In the genomic region with DNA sequence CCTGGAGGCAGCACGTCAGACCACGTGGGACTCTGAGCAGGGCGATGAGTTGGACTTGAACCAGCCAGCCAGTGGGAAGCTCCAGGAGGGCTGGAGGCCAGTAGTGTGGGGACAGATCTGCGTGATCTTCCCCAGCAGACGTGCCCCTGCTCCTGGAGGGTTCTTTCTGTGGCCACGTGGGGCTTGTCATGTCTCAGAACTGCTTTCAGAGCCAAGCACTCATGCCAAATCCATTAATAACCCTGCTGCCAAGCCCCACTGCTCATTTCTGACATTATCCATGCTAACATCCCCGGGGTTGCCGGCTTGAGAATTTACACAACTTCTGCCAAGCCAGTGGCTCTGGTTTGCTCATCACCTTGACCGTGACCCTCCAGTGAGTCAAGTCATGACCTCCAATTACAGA, we compare ENCODE assay signal across 13 cellular contexts. TPM values are rescaled to one million over a fixed set of nuclear protein-coding genes. Genes with fewer than 3 reads are reported as not detected.
A peak's percentile ranks its signal among the peaks of the same experiment; 100 is the strongest.
DNase-seq lines count a peak whose midpoint lies in the region; ATAC-seq and TF ChIP-seq lines count a peak whose summit lies in the region.
"Had no signal": no experiment of that assay in that cellular context is flagged by ENCODE, and none has a peak within 500 bp of the region (broad histone marks: within the 10 kb centered on the region; RNA-seq: fewer than 3 reads in every experiment).

No MANE protein-coding gene starts in this region.

- H3K4me1 Mint-ChIP-seq in endothelial cell (ENCODE audit: unreplicated experiment): peaks cover 7% of the 10 kb centered on the region
- H3K4me1 Mint-ChIP-seq: CD4-positive, CD25-positive, alpha-beta regulatory T cell had no signal

- DNase-seq in EH (ENCODE audit: low read depth): peak; percentile 80
- DNase-seq in heart left ventricle: peak in 4 of 5 donors; percentile 70 to 86 (median 80)
- peak; percentile 66 for DNase-seq in renal cortical epithelial cell (ENCODE audit: low read depth)
- no peak for DNase-seq in endothelial cell (ENCODE audit: low spot score)
- DNase-seq in ACHN: no peak
- no peak for DNase-seq in NCI-H146 treated with DMSO at 0.1 percent for 48 hours (lab: John Stamatoyannopoulos, UW; ENCODE audit: unreplicated experiment)
- no peak for DNase-seq in NCI-H1436 treated with DMSO at 0.1 percent for 48 hours (lab: John Stamatoyannopoulos, UW)
- DNase-seq: activated CD4-positive, alpha-beta T cell treated with anti-CD3 and anti-CD28 coated beads, Interleukin-2, amount 50 U/mL, for 48 hours; CD4-positive, CD25-positive, alpha-beta regulatory T cell; NCI-H774; SW 1271 had no signal

- H3K4me3 Mint-ChIP-seq in endothelial cell (ENCODE audit: unreplicated experiment): no peak overlapping the region
- H3K4me3 Mint-ChIP-seq: CD4-positive, CD25-positive, alpha-beta regulatory T cell had no signal

- peaks cover 45% of the 10 kb centered on the region for H3K36me3 Mint-ChIP-seq in endothelial cell (ENCODE audit: low read depth, unreplicated experiment)
- H3K36me3 Mint-ChIP-seq: CD4-positive, CD25-positive, alpha-beta regulatory T cell had no signal

- peaks cover 9% of the 10 kb centered on the region for H3K27me3 Mint-ChIP-seq in endothelial cell (ENCODE audit: unreplicated experiment)

- no peaks in the 10 kb centered on the region for H3K9me3 Mint-ChIP-seq in endothelial cell (ENCODE audit: unreplicated experiment)

- peak; percentile 54 to 79 (median 73) for ATAC-seq in heart left ventricle

- no peak for TF ChIP-seq CTCF in heart left ventricle (IDR thresholded peaks at IDR 0.05)
- no peak for TF ChIP-seq CTCF in endothelial cell (IDR thresholded peaks at IDR 0.05; ENCODE audit: unreplicated experiment)

- intact Hi-C loops in heart left ventricle (cut with DNase I): no loop called here

- WGBS in heart left ventricle, 4 donors: 23 to 36% (median 29%) methylated on average over 9 of the region's 9 CpGs

- H3K27me3 ChIP-seq in heart left ventricle: no peaks in the 10 kb centered on the region

- H3K27ac ChIP-seq in angular gyrus (ENCODE audit: low read depth, low read length) (peak overlapping the region; percentile 81), heart left ventricle (peak overlapping the region in 11 of 12 donors; percentile 12 to 79 (median 55))
- H3K27ac ChIP-seq: HL-60 had no signal

- no peak for TF ChIP-seq POLR2A in heart left ventricle (IDR thresholded peaks at IDR 0.05)

- H3K4me3 ChIP-seq in heart left ventricle: no peak overlapping the region

- no peak overlapping the region for H3K27ac Mint-ChIP-seq in endothelial cell (ENCODE audit: unreplicated experiment)
- H3K27ac Mint-ChIP-seq: CD4-positive, CD25-positive, alpha-beta regulatory T cell had no signal

- peaks cover 0 to 48% (median 20%) of the 10 kb centered on the region in 12 donors for H3K4me1 ChIP-seq in heart left ventricle

- H3K36me3 ChIP-seq in heart left ventricle: peaks cover 0 to 67% (median 4%) of the 10 kb centered on the region in 9 donors

- in situ Hi-C loops in ACHN (cut with HindIII; ENCODE audit: low pct_ligation_motif_present, low pct_unique_long_range_greater_than_20kb, low sequenced_read_pairs): no loop called here

- no peaks in the 10 kb centered on the region for H3K9me3 ChIP-seq in heart left ventricle

RNA-seq across cellular contexts. Expression of gene SIRPA, which starts 38.3 kb away (rescaled TPM):
- total RNA-seq in heart left ventricle (10 to 100 TPM; 13.6 to 73.5 (median 28.5) TPM), renal cortical epithelial cell (27.8 and 56.9 TPM in 2 replicates), endothelial cell (ENCODE audit: unreplicated experiment) (132 TPM)
- 10 to 100 TPM in 1 of 2 donors, 1 to 10 TPM in 1; 8.6 to 46.0 TPM for polyA plus RNA-seq in heart left ventricle
- total RNA-seq: CD4-positive, CD25-positive, alpha-beta regulatory T cell had no signal
- polyA plus RNA-seq: CD4-positive, CD25-positive, alpha-beta regulatory T cell had no signal

Comparison
In these comparisons a context has a peak if more than half of its experiments do, and no peak if none do; other contexts are left out.
1. DNase-seq: peak in EH (single experiment), heart left ventricle (4 of 5) and renal cortical epithelial cell (single experiment); none in endothelial cell (single experiment), ACHN (single experiment), NCI-H146 treated with DMSO at 0.1 percent for 48 hours (single experiment) and NCI-H1436 treated with DMSO at 0.1 percent for 48 hours (single experiment).